22 cellular contexts compared by ENCODE assay signal in the genomic region with DNA sequence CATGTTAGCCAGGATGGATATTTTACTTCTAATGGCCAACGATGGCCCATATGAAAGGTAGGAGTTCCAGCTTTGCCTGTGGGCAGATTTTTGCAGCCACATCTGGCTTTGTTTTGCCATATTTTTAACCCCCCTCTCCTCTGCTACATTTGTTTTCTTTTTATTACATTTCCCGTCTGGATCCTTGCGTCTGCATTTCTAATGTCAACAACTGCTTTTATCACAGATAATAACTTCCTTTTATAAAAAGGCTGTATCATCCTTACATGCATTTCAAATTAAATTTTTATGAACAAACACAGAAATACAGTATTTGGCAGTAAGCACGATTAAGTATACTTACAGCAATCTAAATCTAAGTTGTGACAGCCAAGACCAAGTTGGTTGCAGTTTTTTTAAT.
DNase-seq lines count a peak whose midpoint lies in the region; ATAC-seq, FAIRE-seq and TF ChIP-seq lines count a peak whose summit lies in the region.
"Had no signal": no experiment of that assay in that cellular context is flagged by ENCODE, and none has a peak within 500 bp of the region (broad histone marks: within the 10 kb centered on the region; RNA-seq: fewer than 3 reads in every experiment).

No MANE protein-coding gene starts in this region.

- H2AFZ ChIP-seq in PC-3 (ENCODE audit: low read length), result 0 out of 2 replicates have a peak overlapping the region, but pooled peaks have one; percentile 26

- H3K4me3 Mint-ChIP-seq in activated T-cell treated with anti-CD3 and anti-CD28 coated beads, Interleukin-2, amount 50 U/mL, for 72 hours, result no peak overlapping the region
- H3K4me3 Mint-ChIP-seq in activated CD4-positive, alpha-beta T cell treated with anti-CD3 and anti-CD28 coated beads for 36 hours, result no peak overlapping the region
- H3K4me3 Mint-ChIP-seq in activated naive CD4-positive, alpha-beta T cell treated with anti-CD3 and anti-CD28 coated beads for 36 hours, result no peak overlapping the region
- H3K4me3 Mint-ChIP-seq: B cell; CD4-positive, CD25-positive, alpha-beta regulatory T cell had no signal

- H3K4me2 ChIP-seq in PC-3 (ENCODE audit: low read length), result no peak overlapping the region

- no peaks in the 10 kb centered on the region for H3K79me2 ChIP-seq in PC-3 (ENCODE audit: low read length)

- no peaks in the 10 kb centered on the region for H3K36me3 ChIP-seq in PC-3 (ENCODE audit: low read depth, low read length)
- H3K36me3 ChIP-seq: Peyer's patch had no signal

- H3K9me3 ChIP-seq in PC-3 (ENCODE audit: low read length), result no peaks in the 10 kb centered on the region
- H3K9me3 ChIP-seq: Peyer's patch had no signal

- intact Hi-C loops in PC-3 (cut with micrococcal nuclease), result loop anchor here (2.0 kb wide), 1 partner anchor 75 kb away; no protein-coding TSS in a partner anchor
- intact Hi-C loops in activated CD4-positive, alpha-beta T cell treated with anti-CD3 and anti-CD28 coated beads for 36 hours (cut with DNase I, micrococcal nuclease), result no loop called here
- intact Hi-C loops in Right ventricle myocardium inferior (cut with DNase I), result no loop called here
- intact Hi-C loops in activated naive CD4-positive, alpha-beta T cell treated with anti-CD3 and anti-CD28 coated beads for 36 hours (cut with micrococcal nuclease), result no loop called here

- no peaks in the 10 kb centered on the region for H3K4me1 Mint-ChIP-seq in activated T-cell treated with anti-CD3 and anti-CD28 coated beads, Interleukin-2, amount 50 U/mL, for 72 hours (ENCODE audit: low read depth)
- no peaks in the 10 kb centered on the region for H3K4me1 Mint-ChIP-seq in activated CD4-positive, alpha-beta T cell treated with anti-CD3 and anti-CD28 coated beads for 36 hours
- H3K4me1 Mint-ChIP-seq in activated naive CD4-positive, alpha-beta T cell treated with anti-CD3 and anti-CD28 coated beads for 36 hours (ENCODE audit: low read depth), result no peaks in the 10 kb centered on the region
- H3K4me1 Mint-ChIP-seq: B cell; CD4-positive, CD25-positive, alpha-beta regulatory T cell had no signal

- H3K27me3 Mint-ChIP-seq in activated T-cell treated with anti-CD3 and anti-CD28 coated beads, Interleukin-2, amount 50 U/mL, for 72 hours (ENCODE audit: low read depth), result no peaks in the 10 kb centered on the region
- H3K27me3 Mint-ChIP-seq in activated CD4-positive, alpha-beta T cell treated with anti-CD3 and anti-CD28 coated beads for 36 hours, result peaks cover 9% of the 10 kb centered on the region
- peaks cover 5% of the 10 kb centered on the region for H3K27me3 Mint-ChIP-seq in activated naive CD4-positive, alpha-beta T cell treated with anti-CD3 and anti-CD28 coated beads for 36 hours (ENCODE audit: low read depth)
- H3K27me3 Mint-ChIP-seq: B cell had no signal

- H3K9me3 Mint-ChIP-seq in activated T-cell treated with anti-CD3 and anti-CD28 coated beads, Interleukin-2, amount 50 U/mL, for 72 hours, result no peaks in the 10 kb centered on the region
- H3K9me3 Mint-ChIP-seq in activated CD4-positive, alpha-beta T cell treated with anti-CD3 and anti-CD28 coated beads for 36 hours (ENCODE audit: low read depth), result no peaks in the 10 kb centered on the region
- no peaks in the 10 kb centered on the region for H3K9me3 Mint-ChIP-seq in activated naive CD4-positive, alpha-beta T cell treated with anti-CD3 and anti-CD28 coated beads for 36 hours

- no peaks in the 10 kb centered on the region for H3K27me3 ChIP-seq in PC-3 (ENCODE audit: low read length)
- H3K27me3 ChIP-seq: Peyer's patch had no signal

- H3K27ac ChIP-seq in PC-3 (ENCODE audit: low read length), result no peak overlapping the region
- H3K27ac ChIP-seq: Peyer's patch had no signal

- H3K27ac Mint-ChIP-seq in activated T-cell treated with anti-CD3 and anti-CD28 coated beads, Interleukin-2, amount 50 U/mL, for 72 hours, result peak overlapping the region; percentile 54
- H3K27ac Mint-ChIP-seq in activated CD4-positive, alpha-beta T cell treated with anti-CD3 and anti-CD28 coated beads for 36 hours, result no peak overlapping the region
- no peak overlapping the region for H3K27ac Mint-ChIP-seq in activated naive CD4-positive, alpha-beta T cell treated with anti-CD3 and anti-CD28 coated beads for 36 hours
- H3K27ac Mint-ChIP-seq: B cell had no signal

- H3F3A ChIP-seq in PC-3 (ENCODE audit: low read length, unreplicated experiment), result no peaks in the 10 kb centered on the region

- no peak for ATAC-seq in activated T-cell treated with anti-CD3 and anti-CD28 coated beads, Interleukin-2, amount 50 U/mL, for 72 hours (replicated peaks in 1 of 2)
- ATAC-seq in PC-3 (peak; percentile 80), Right ventricle myocardium inferior (no peak)
- no peak for ATAC-seq in activated CD4-positive, alpha-beta T cell treated with anti-CD3 and anti-CD28 coated beads for 36 hours
- ATAC-seq: GM12878 had no signal

- TF ChIP-seq CTCF in PC-3 (conservative IDR thresholded peaks at IDR 0.05; ENCODE audit: low read depth, low read length), result no peak

- POLR2A ChIA-PET in PC-3 (lab: Charles Lee; ENCODE audit: unreplicated experiment), result interaction anchor here (0.6 kb wide), 1 partner anchor 71 kb away, joined by 6 read pairs; no protein-coding TSS in a partner anchor
- POLR2A ChIA-PET in activated CD4-positive, alpha-beta T cell treated with anti-CD3 and anti-CD28 coated beads for 36 hours (lab: Charles Lee), result no interaction called here

- no peaks in the 10 kb centered on the region for H3K36me3 Mint-ChIP-seq in activated T-cell treated with anti-CD3 and anti-CD28 coated beads, Interleukin-2, amount 50 U/mL, for 72 hours (ENCODE audit: insufficient read depth in 2 of 2)
- no peaks in the 10 kb centered on the region for H3K36me3 Mint-ChIP-seq in activated CD4-positive, alpha-beta T cell treated with anti-CD3 and anti-CD28 coated beads for 36 hours (ENCODE audit: low read depth)
- H3K36me3 Mint-ChIP-seq in activated naive CD4-positive, alpha-beta T cell treated with anti-CD3 and anti-CD28 coated beads for 36 hours (ENCODE audit: low read depth), result no peaks in the 10 kb centered on the region
- H3K36me3 Mint-ChIP-seq: CD4-positive, CD25-positive, alpha-beta regulatory T cell had no signal

- H4K20me1 ChIP-seq in PC-3 (ENCODE audit: low read length), result no peaks in the 10 kb centered on the region

- no peak overlapping the region for H3K9ac ChIP-seq in PC-3 (ENCODE audit: low read length)

- DNase-seq in activated T-cell treated with anti-CD3 and anti-CD28 coated beads, Interleukin-2, amount 50 U/mL, for 72 hours, result no peak
- no peak for DNase-seq in activated T-cell treated with anti-CD3 and anti-CD28 coated beads, Interleukin-2, amount 50 U/mL, for 1 hour
- DNase-seq in PC-3 (no peak), NCI-H2227 (lab: John Stamatoyannopoulos, UW; ENCODE audit: unreplicated experiment) (no peak), Right ventricle myocardium inferior (ENCODE audit: missing footprints) (no peak)
- DNase-seq in activated CD4-positive, alpha-beta T cell treated with anti-CD3 and anti-CD28 coated beads for 36 hours, result no peak
- no peak for DNase-seq in activated naive CD4-positive, alpha-beta T cell treated with anti-CD3 and anti-CD28 coated beads for 36 hours
- DNase-seq: CD4-positive, CD25-positive, alpha-beta regulatory T cell; DMS79; H7; MM.1S; NCI-H1048; NCI-H1694 treated with DMSO at 0.1 percent for 48 hours; NCI-H2081 treated with DMSO at 0.1 percent for 48 hours; NCI-H446 treated with DMSO at 0.1 percent for 48 hours; NCI-H526 treated with DMSO at 0.1 percent for 48 hours; NK-92 treated with Interleukin-12 subunit alpha and Interleukin-12 subunit beta, amount 100 ng/mL, for 24 hours; Peyer's patch had no signal

- CTCF ChIA-PET in PC-3 (lab: Charles Lee), result no interaction called here
- CTCF ChIA-PET in activated CD4-positive, alpha-beta T cell treated with anti-CD3 and anti-CD28 coated beads for 36 hours (lab: Charles Lee), result no interaction called here
- CTCF ChIA-PET in activated naive CD4-positive, alpha-beta T cell treated with anti-CD3 and anti-CD28 coated beads for 36 hours (lab: Charles Lee), result no interaction called here

- BruUV-seq in PC-3 (replicated peaks; lab: Mats Ljungman, UMichigan), result no TSS peak

- H3K4me1 ChIP-seq in PC-3 (ENCODE audit: insufficient read depth, low read length), result 0 out of 2 replicates have a peak, but pooled peaks cover 8% of the 10 kb centered on the region
- H3K4me1 ChIP-seq: Peyer's patch had no signal

- no peaks in the 10 kb centered on the region for H3K9me2 ChIP-seq in PC-3 (replicated peaks; ENCODE audit: low read length)

- peak; percentile 96 for FAIRE-seq in endometrium (lab: Jason Lieb, UNC)
- FAIRE-seq: A204.1, GM12878 had no signal

- no peak overlapping the region for H3K4me3 ChIP-seq in PC-3 (ENCODE audit: low read length)
- H3K4me3 ChIP-seq: GM12878, Peyer's patch had no signal
